Comparison of ENCODE assay signal across 1 cellular context in genomic region chr2:129587426-129588064, GRCh38.
A peak's percentile ranks its signal among the peaks of the same experiment; 100 is the strongest.
TF ChIP-seq lines count a peak whose summit lies in the region.

No MANE protein-coding gene starts in this region.

TF ChIP-seq in K562, 482 proteins besides CTCF, POLR2A, EP300 and RAD21 (continued from another document and continues in another):
- TF ChIP-seq AFF4 (CRISPR knock-in tag; IDR thresholded peaks at IDR 0.05) (no peak), PHB2 (IDR thresholded peaks at IDR 0.05; ENCODE audit: low read depth) (no peak), FUS (optimal IDR thresholded peaks at IDR 0.05; ENCODE audit: low read depth, low read length) (no peak), ELK1 (CRISPR knock-in tag; IDR thresholded peaks at IDR 0.05) (no peak), TFE3 (CRISPR knock-in tag; IDR thresholded peaks at IDR 0.05) (no peak), SNAPC5 (CRISPR knock-in tag; IDR thresholded peaks at IDR 0.05) (no peak), HDGF (IDR thresholded peaks at IDR 0.05) (no peak), USF2 (CRISPR knock-in tag; IDR thresholded peaks at IDR 0.05) (no peak), ZNF354B (CRISPR knock-in tag; IDR thresholded peaks at IDR 0.05) (no peak), E2F3 (CRISPR knock-in tag; IDR thresholded peaks at IDR 0.05) (no peak), CCAR2 (IDR thresholded peaks at IDR 0.05; ENCODE audit: low read depth, low read length) (no peak), PRPF4 (IDR thresholded peaks at IDR 0.05; ENCODE audit: insufficient read depth, low read depth, low read length, poor library complexity, severe bottlenecking) (no peak), MXD1 (CRISPR knock-in tag; IDR thresholded peaks at IDR 0.05; ENCODE audit: borderline replicate concordance, poor library complexity, severe bottlenecking) (no peak), MIER1 (IDR thresholded peaks at IDR 0.05; ENCODE audit: low read depth) (no peak), HSF4 (CRISPR knock-in tag; IDR thresholded peaks at IDR 0.05; ENCODE audit: borderline replicate concordance) (no peak), HES1 (IDR thresholded peaks at IDR 0.05; ENCODE audit: low read depth) (no peak), PHF8 (IDR thresholded peaks at IDR 0.05; ENCODE audit: borderline replicate concordance, low read length) (no peak), SRSF9 (IDR thresholded peaks at IDR 0.05; ENCODE audit: borderline replicate concordance, low read depth, low read length) (no peak), MEIS2 (IDR thresholded peaks at IDR 0.05; ENCODE audit: partially characterized antibody) (no peak), HMGXB4 (CRISPR knock-in tag; IDR thresholded peaks at IDR 0.05) (no peak), NFYB (IDR thresholded peaks at IDR 0.05; ENCODE audit: extremely low read depth, insufficient read length) (no peak), RBFOX2 (IDR thresholded peaks at IDR 0.05; ENCODE audit: low read depth, low read length) (peak; percentile 40; the same call in 1 of the 2 replicates), FIP1L1 (IDR thresholded peaks at IDR 0.05; ENCODE audit: low read depth, low read length, poor library complexity, severe bottlenecking) (no peak), BRD4 (IDR thresholded peaks at IDR 0.05) (no peak), CHD1 (IDR thresholded peaks at IDR 0.05; ENCODE audit: low read length) (no peak), TEAD1 (CRISPR knock-in tag; IDR thresholded peaks at IDR 0.05) (no peak), NR2C2 (CRISPR knock-in tag; IDR thresholded peaks at IDR 0.05) (no peak), NR2C2 (tag; IDR thresholded peaks at IDR 0.05) (peak; percentile 58; the same call in 1 of the 2 replicates), RERE (CRISPR knock-in tag; IDR thresholded peaks at IDR 0.05; ENCODE audit: borderline replicate concordance) (no peak), CBFA2T3 (IDR thresholded peaks at IDR 0.05) (no peak), ZNF696 (CRISPR knock-in tag; conservative IDR thresholded peaks at IDR 0.05) (no peak), BCLAF1 (IDR thresholded peaks at IDR 0.05; ENCODE audit: borderline replicate concordance in 1 of 2, control insufficient read depth in 1 of 2, low read depth in 2 of 2, low read length in 1 of 2) (no peak), POLR2AphosphoS2 (IDR thresholded peaks at IDR 0.05; ENCODE audit: low read length) (no peak), OTX1 (CRISPR knock-in tag; IDR thresholded peaks at IDR 0.05) (no peak), HDAC3 (IDR thresholded peaks at IDR 0.05; ENCODE audit: borderline replicate concordance, partially characterized antibody) (no peak)
